Comparison of ENCODE assay signal across 20 cellular contexts in genomic region chr9:75378036-75378435, GRCh38.
DNase-seq lines count a peak whose midpoint lies in the region; ATAC-seq and TF ChIP-seq lines count a peak whose summit lies in the region.
"Had no signal": no experiment of that assay in that cellular context is flagged by ENCODE, and none has a peak within 500 bp of the region (broad histone marks: within the 10 kb centered on the region; RNA-seq: fewer than 3 reads in every experiment).

No MANE protein-coding gene starts in this region.

- H3K27ac ChIP-seq in tibial nerve (peak overlapping the region in 2 of 4 donors; percentile 25 to 53), transverse colon (no peak overlapping the region)
- H3K27ac ChIP-seq: BLaER1 had no signal

- no peak overlapping the region for H3K4me3 Mint-ChIP-seq in glutamatergic neuron (ENCODE audit: unreplicated experiment)
- H3K4me3 Mint-ChIP-seq: central memory CD8-positive, alpha-beta T cell; memory B cell; T-helper 2 cell treated with Interferon-gamma antibody and Interleukin-4, amounts not matched to agents 5 μg/mL and 100 μg/mL, for 36 hours had no signal

- H3K36me3 Mint-ChIP-seq in glutamatergic neuron (ENCODE audit: unreplicated experiment): no peaks in the 10 kb centered on the region
- H3K36me3 Mint-ChIP-seq in activated naive CD4-positive, alpha-beta T cell treated with anti-CD3 and anti-CD28 coated beads, Interleukin-2, amount 50 U/mL, for 72 hours: no peaks in the 10 kb centered on the region
- H3K36me3 Mint-ChIP-seq: memory B cell had no signal

- intact Hi-C loops in mucosa of descending colon (cut with DNase I, micrococcal nuclease) (no loop called here), transverse colon (cut with DNase I; ENCODE audit: low total_unique reads) (no loop called here)

- no peaks in the 10 kb centered on the region for H3K4me1 Mint-ChIP-seq in glutamatergic neuron (ENCODE audit: low read depth, unreplicated experiment)
- H3K4me1 Mint-ChIP-seq: central memory CD8-positive, alpha-beta T cell; memory B cell had no signal

- TF ChIP-seq CTCF in glutamatergic neuron (IDR thresholded peaks at IDR 0.05; ENCODE audit: partially characterized antibody, unreplicated experiment) (no peak), mucosa of descending colon (IDR thresholded peaks at IDR 0.05) (no peak), tibial nerve (IDR thresholded peaks at IDR 0.05) (no peak), transverse colon (IDR thresholded peaks at IDR 0.05) (no peak)

- H3K9me3 ChIP-seq in mucosa of descending colon: no peaks in the 10 kb centered on the region
- peaks cover 0 to 6% (median 0%) of the 10 kb centered on the region in 4 donors for H3K9me3 ChIP-seq in tibial nerve
- no peaks in the 10 kb centered on the region for H3K9me3 ChIP-seq in transverse colon
- H3K9me3 ChIP-seq: BLaER1 had no signal

- H3K9me3 Mint-ChIP-seq in glutamatergic neuron (ENCODE audit: unreplicated experiment): no peaks in the 10 kb centered on the region
- H3K9me3 Mint-ChIP-seq in activated naive CD4-positive, alpha-beta T cell treated with anti-CD3 and anti-CD28 coated beads, Interleukin-2, amount 50 U/mL, for 72 hours: peaks cover 0 to 4% of the 10 kb centered on the region in 2 donors
- H3K9me3 Mint-ChIP-seq: T-helper 2 cell treated with Interferon-gamma antibody and Interleukin-4, amounts not matched to agents 5 μg/mL and 100 μg/mL, for 36 hours had no signal

- H3K27me3 ChIP-seq in tibial nerve (no peaks in the 10 kb centered on the region), transverse colon (no peaks in the 10 kb centered on the region)
- H3K27me3 ChIP-seq: BLaER1 had no signal

- 49 to 61% methylated on average over 9 of the region's 9 CpGs for WGBS in tibial nerve, 2 donors
- WGBS in transverse colon (ENCODE audit: low coverage in 1 of 2), 2 donors: 50% methylated on average over 9 of the region's 9 CpGs; no CpG with 5 or more reads in 1 of the 2 donors

- in situ Hi-C loops in transverse colon (cut with MboI; ENCODE audit: low pct_ligation_motif_present in 1 of 4, low pct_unique_long_range_greater_than_20kb in 1 of 4, low sequenced_read_pairs in 3 of 4): no loop called here

- H3K27me3 Mint-ChIP-seq in glutamatergic neuron (ENCODE audit: unreplicated experiment): no peaks in the 10 kb centered on the region
- H3K27me3 Mint-ChIP-seq: central memory CD8-positive, alpha-beta T cell; progenitor cell of endocrine pancreas had no signal

- no peaks in the 10 kb centered on the region for H3K4me1 ChIP-seq in mucosa of descending colon (ENCODE audit: low read depth)
- H3K4me1 ChIP-seq in tibial nerve: peaks cover 0 to 8% (median 0%) of the 10 kb centered on the region in 4 donors
- no peaks in the 10 kb centered on the region for H3K4me1 ChIP-seq in transverse colon
- H3K4me1 ChIP-seq: BLaER1 had no signal

- H3K27ac Mint-ChIP-seq in glutamatergic neuron (ENCODE audit: unreplicated experiment): no peak overlapping the region
- H3K27ac Mint-ChIP-seq in activated naive CD4-positive, alpha-beta T cell treated with anti-CD3 and anti-CD28 coated beads, Interleukin-2, amount 50 U/mL, for 72 hours: no peak overlapping the region
- H3K27ac Mint-ChIP-seq: memory B cell; progenitor cell of endocrine pancreas; T-helper 2 cell treated with Interferon-gamma antibody and Interleukin-4, amounts not matched to agents 5 μg/mL and 100 μg/mL, for 36 hours had no signal

- no peak for TF ChIP-seq POLR2A in tibial nerve (IDR thresholded peaks at IDR 0.05)
- no peak for TF ChIP-seq POLR2A in transverse colon (IDR thresholded peaks at IDR 0.05)

- ATAC-seq in mucosa of descending colon: peak; percentile 36
- ATAC-seq in activated naive CD4-positive, alpha-beta T cell treated with anti-CD3 and anti-CD28 coated beads, Interleukin-2, amount 50 U/mL, for 72 hours: no peak
- ATAC-seq: Panc1 had no signal

- TF ChIP-seq EP300 in tibial nerve (IDR thresholded peaks at IDR 0.05) (peak in 1 of 2 donors; percentile 68), transverse colon (IDR thresholded peaks at IDR 0.05; ENCODE audit: low read depth) (no peak)

- H3K4me3 ChIP-seq in mucosa of descending colon: no peak overlapping the region
- H3K4me3 ChIP-seq in tibial nerve: no peak overlapping the region
- H3K4me3 ChIP-seq in transverse colon: no peak overlapping the region
- H3K4me3 ChIP-seq: BLaER1 had no signal

- H3K36me3 ChIP-seq in mucosa of descending colon (ENCODE audit: low read depth) (no peaks in the 10 kb centered on the region), tibial nerve (no peaks in the 10 kb centered on the region), transverse colon (no peaks in the 10 kb centered on the region)
- H3K36me3 ChIP-seq: BLaER1 had no signal

- peak; percentile 56 for DNase-seq in glutamatergic neuron
- DNase-seq in mucosa of descending colon: peak; percentile 19 to 62 (median 24)
- DNase-seq in tibial nerve (ENCODE audit: low spot score in 2 of 2): peak; percentile 27 to 37
- DNase-seq in activated naive CD4-positive, alpha-beta T cell treated with anti-CD3 and anti-CD28 coated beads, Interleukin-2, amount 50 U/mL, for 72 hours (ENCODE audit: low spot score in 2 of 2): no peak
- no peak for DNase-seq in transverse colon
- no peak for DNase-seq in epidermal melanocyte (ENCODE audit: insufficient read length, low spot score)
- DNase-seq in activated effector memory CD4-positive, alpha-beta T cell treated with anti-CD3 and anti-CD28 coated beads, Interleukin-2, amount 50 U/mL, for 16 hours: no peak
- DNase-seq: activated CD4-positive, alpha-beta T cell treated with anti-CD3 and anti-CD28 coated beads, Interleukin-2, amount 50 U/mL, for 48 hours; activated naive CD4-positive, alpha-beta T cell; hippocampal formation; NCI-H187; NCI-H524; stimulated activated CD4-positive, alpha-beta T cell treated with anti-CD3 and anti-CD28 coated beads, Interleukin-2, amount 100 ng/mL, for 48 hours had no signal

TF ChIP-seq in PFSK-1, 5 proteins besides CTCF, POLR2A, EP300 and RAD21:
- TF ChIP-seq FOXP2 (optimal IDR thresholded peaks at IDR 0.05; ENCODE audit: borderline replicate concordance, extremely low read depth, extremely low read length, insufficient read depth): peak; percentile 67
- no peak for TF ChIP-seq TAF1 (IDR thresholded peaks at IDR 0.05; ENCODE audit: borderline replicate concordance, insufficient read depth, low read length)
- TF ChIP-seq POLR2AphosphoS5 (IDR thresholded peaks at IDR 0.05; ENCODE audit: low read depth, low read length): no peak

Comparison
In these comparisons a context has a peak if more than half of its experiments do, and no peak if none do; other contexts are left out.
1. DNase-seq: peak in glutamatergic neuron (single experiment), mucosa of descending colon (3 of 3) and tibial nerve (2 of 2); none in activated naive CD4-positive, alpha-beta T cell treated with anti-CD3 and anti-CD28 coated beads, Interleukin-2, amount 50 U/mL, for 72 hours (0 of 2), transverse colon (single experiment), epidermal melanocyte (single experiment) and activated effector memory CD4-positive, alpha-beta T cell treated with anti-CD3 and anti-CD28 coated beads, Interleukin-2, amount 50 U/mL, for 16 hours (single experiment).